ENCODE assay signal across 9 cellular contexts in genomic region chr3:43178891-43179366, GRCh38.
DNase-seq lines count a peak whose midpoint lies in the region; ATAC-seq and TF ChIP-seq lines count a peak whose summit lies in the region.
"Had no signal": no experiment of that assay in that cellular context is flagged by ENCODE, and none has a peak within 500 bp of the region (broad histone marks: within the 10 kb centered on the region; RNA-seq: fewer than 3 reads in every experiment).

No MANE protein-coding gene starts in this region.

- H3K36me3 Mint-ChIP-seq in CD8-positive, alpha-beta T cell: peaks cover 6% of the 10 kb centered on the region

- intact Hi-C loops in CD8-positive, alpha-beta T cell (cut with DNase I, micrococcal nuclease): no loop called here
- intact Hi-C loops in tibial artery (cut with DNase I; ENCODE audit: low total_unique reads): no loop called here

- CTCF ChIA-PET in CD8-positive, alpha-beta T cell (lab: Charles Lee): interaction anchor here (1.4 to 4.7 kb wide), 5 partner anchors 13 to 107 kb away, joined by 3 to 34 read pairs (median 4); no protein-coding TSS in a partner anchor

- H3K36me3 ChIP-seq in CD8-positive, alpha-beta T cell (ENCODE audit: insufficient read depth, low read length): no peaks in the 10 kb centered on the region
- H3K36me3 ChIP-seq in duodenal mucosa (ENCODE audit: control insufficient read depth in 1 of 2, insufficient read depth in 2 of 2, low read length in 2 of 2) (no peaks in the 10 kb centered on the region), mucosa of rectum (ENCODE audit: control insufficient read depth in 2 of 2, insufficient read depth in 2 of 2, low read length in 2 of 2) (no peaks in the 10 kb centered on the region), tibial artery (no peaks in the 10 kb centered on the region)
- H3K36me3 ChIP-seq: adrenal gland had no signal

- H3K4me1 Mint-ChIP-seq in CD8-positive, alpha-beta T cell (ENCODE audit: low read depth): peaks cover 62% of the 10 kb centered on the region

- H3K4me3 ChIP-seq in CD8-positive, alpha-beta T cell (ENCODE audit: low read depth, low read length): peak overlapping the region; percentile 32
- H3K4me3 ChIP-seq in duodenal mucosa (ENCODE audit: low read depth in 1 of 2, low read length in 2 of 2) (no peak overlapping the region), mucosa of rectum (ENCODE audit: low read length in 2 of 2) (no peak overlapping the region), tibial artery (no peak overlapping the region)
- H3K4me3 ChIP-seq: adrenal gland had no signal

- H3K27me3 Mint-ChIP-seq in CD8-positive, alpha-beta T cell (ENCODE audit: low read depth): no peaks in the 10 kb centered on the region

- H3K9ac ChIP-seq in duodenal mucosa (ENCODE audit: low read depth in 1 of 2, low read length in 2 of 2) (peak overlapping the region in 1 of 2 donors; percentile 22), mucosa of rectum (ENCODE audit: low read depth in 1 of 2, low read length in 2 of 2) (no peak overlapping the region)

- H3K27me3 ChIP-seq in CD8-positive, alpha-beta T cell (ENCODE audit: insufficient read depth, low read length): no peaks in the 10 kb centered on the region
- H3K27me3 ChIP-seq in duodenal mucosa (ENCODE audit: control insufficient read depth in 1 of 2, insufficient read depth in 2 of 2, low read length in 2 of 2) (no peaks in the 10 kb centered on the region), mucosa of rectum (ENCODE audit: control insufficient read depth in 2 of 2, insufficient read depth in 2 of 2, low read length in 2 of 2) (no peaks in the 10 kb centered on the region), tibial artery (no peaks in the 10 kb centered on the region)
- H3K27me3 ChIP-seq: adrenal gland had no signal

- no peak for ATAC-seq in CD8-positive, alpha-beta T cell
- ATAC-seq in GM18867 (IDR thresholded peaks at IDR 0.05; ENCODE audit: unreplicated experiment): no peak

- DNase-seq in CD8-positive, alpha-beta T cell: no peak
- DNase-seq in NCI-H460 (ENCODE audit: extremely low read depth, low read depth) (peak; percentile 21), tibial artery (no peak), NCI-H1930 (lab: John Stamatoyannopoulos, UW) (no peak), NCI-H526 (lab: John Stamatoyannopoulos, UW) (no peak)

- TF ChIP-seq CTCF in CD8-positive, alpha-beta T cell (IDR thresholded peaks at IDR 0.05): no peak
- no peak for TF ChIP-seq CTCF in tibial artery (IDR thresholded peaks at IDR 0.05)

- peak overlapping the region; percentile 32 for H3K4me3 Mint-ChIP-seq in CD8-positive, alpha-beta T cell

- POLR2A ChIA-PET in CD8-positive, alpha-beta T cell (lab: Charles Lee): interaction anchor here (1.3 to 1.5 kb wide), 3 partner anchors 10 to 169 kb away, joined by 3 to 8 read pairs (median 4); no protein-coding TSS in a partner anchor

- peaks cover 40% of the 10 kb centered on the region for H3K4me1 ChIP-seq in CD8-positive, alpha-beta T cell (ENCODE audit: insufficient read depth, low read length)
- peaks cover 36% of the 10 kb centered on the region in 2 donors for H3K4me1 ChIP-seq in duodenal mucosa (ENCODE audit: control insufficient read depth in 1 of 2, insufficient read depth in 2 of 2, low read length in 2 of 2)
- peaks cover 29 to 31% of the 10 kb centered on the region in 2 donors for H3K4me1 ChIP-seq in mucosa of rectum (ENCODE audit: control insufficient read depth in 2 of 2, insufficient read depth in 2 of 2, low read length in 2 of 2)
- no peaks in the 10 kb centered on the region for H3K4me1 ChIP-seq in tibial artery

- H3K9me3 Mint-ChIP-seq in CD8-positive, alpha-beta T cell: peaks cover 8% of the 10 kb centered on the region

- no peak overlapping the region for H3K27ac ChIP-seq in CD8-positive, alpha-beta T cell (ENCODE audit: low read depth, low read length)
- H3K27ac ChIP-seq in duodenal mucosa (ENCODE audit: low read depth, low read length) (peak overlapping the region; percentile 64), mucosa of rectum (ENCODE audit: low read depth in 2 of 2, low read length in 2 of 2) (peak overlapping the region; percentile 78 to 86), tibial artery (no peak overlapping the region)

- H3K9me3 ChIP-seq in CD8-positive, alpha-beta T cell (ENCODE audit: low read length): peaks cover 5% of the 10 kb centered on the region
- H3K9me3 ChIP-seq in duodenal mucosa (ENCODE audit: control insufficient read depth in 1 of 2, low read length in 2 of 2) (peaks cover 1 to 5% of the 10 kb centered on the region in 2 donors), mucosa of rectum (ENCODE audit: control insufficient read depth in 2 of 2, low read length in 2 of 2) (peaks cover 1 to 2% of the 10 kb centered on the region in 2 donors), tibial artery (no peaks in the 10 kb centered on the region)
- H3K9me3 ChIP-seq: adrenal gland had no signal

- H3K27ac Mint-ChIP-seq in CD8-positive, alpha-beta T cell: peak overlapping the region; percentile 97

Comparison
In these comparisons a context has a peak if more than half of its experiments do, and no peak if none do; other contexts are left out.
1. H3K27ac ChIP-seq: peak in duodenal mucosa (single experiment) and mucosa of rectum (2 of 2); none in CD8-positive, alpha-beta T cell (single experiment) and tibial artery (0 of 2).